18 cellular contexts compared by ENCODE assay signal in the genomic region with DNA sequence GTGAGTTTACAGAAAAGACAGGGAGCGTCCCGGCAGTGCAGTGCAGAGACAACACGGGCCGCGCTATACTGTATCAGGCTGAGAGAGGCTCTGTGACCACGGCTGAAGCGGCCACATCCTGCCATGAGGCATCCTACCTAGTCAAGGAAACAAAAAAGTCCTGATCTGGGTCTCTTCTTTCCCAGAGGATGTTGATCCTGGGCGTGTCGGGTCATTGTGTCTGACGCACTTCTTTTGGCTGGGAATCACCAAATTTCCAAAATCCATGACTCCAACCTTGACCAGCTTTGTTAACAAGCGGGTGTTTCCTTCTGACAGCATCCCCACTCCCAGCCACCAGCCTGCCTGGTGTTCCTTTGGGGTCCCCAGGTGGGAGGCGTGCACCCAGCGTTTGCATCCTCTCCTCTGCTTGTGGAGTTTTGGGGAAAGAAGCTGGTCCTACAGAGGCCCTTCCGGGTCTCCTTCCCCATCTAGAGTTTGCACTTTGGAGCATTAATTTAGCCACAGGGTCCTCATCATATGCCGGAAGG.
DNase-seq lines count a peak whose midpoint lies in the region; ATAC-seq and TF ChIP-seq lines count a peak whose summit lies in the region.
"Had no signal": no experiment of that assay in that cellular context is flagged by ENCODE, and none has a peak within 500 bp of the region (broad histone marks: within the 10 kb centered on the region; RNA-seq: fewer than 3 reads in every experiment).

No MANE protein-coding gene starts in this region.

- H3K36me3 Mint-ChIP-seq in mesothelial cell of epicardium: no peaks in the 10 kb centered on the region
- no peaks in the 10 kb centered on the region for H3K36me3 Mint-ChIP-seq in type B pancreatic cell
- no peaks in the 10 kb centered on the region for H3K36me3 Mint-ChIP-seq in stimulated activated effector memory CD8-positive, alpha-beta T cell treated with anti-CD3 and anti-CD28 coated beads, Interleukin-12 subunit alpha, Interleukin-12 subunit beta, amount 100 ng/mL, for 72 hours

- no peak for TF ChIP-seq CTCF in RWPE2 (IDR thresholded peaks at IDR 0.05; ENCODE audit: poor library complexity, severe bottlenecking)
- TF ChIP-seq CTCF in mesothelial cell of epicardium (IDR thresholded peaks at IDR 0.05; ENCODE audit: unreplicated experiment): no peak
- TF ChIP-seq CTCF in tibial artery (IDR thresholded peaks at IDR 0.05): no peak
- no peak for TF ChIP-seq CTCF in type B pancreatic cell (conservative IDR thresholded peaks at IDR 0.05)

- H3K4me3 Mint-ChIP-seq in mesothelial cell of epicardium: no peak overlapping the region
- H3K4me3 Mint-ChIP-seq in type B pancreatic cell: no peak overlapping the region
- no peak overlapping the region for H3K4me3 Mint-ChIP-seq in stimulated activated effector memory CD8-positive, alpha-beta T cell treated with anti-CD3 and anti-CD28 coated beads, Interleukin-12 subunit alpha, Interleukin-12 subunit beta, amount 100 ng/mL, for 72 hours

- H3K27me3 Mint-ChIP-seq in mesothelial cell of epicardium (ENCODE audit: low read depth): no peaks in the 10 kb centered on the region
- H3K27me3 Mint-ChIP-seq in type B pancreatic cell: no peaks in the 10 kb centered on the region

- intact Hi-C loops in tibial artery (cut with DNase I; ENCODE audit: low total_unique reads): no loop called here

- H3K27ac ChIP-seq in RWPE2 (ENCODE audit: poor library complexity, severe bottlenecking) (no peak overlapping the region), tibial artery (peak overlapping the region; percentile 60 to 64)

- H3K36me3 ChIP-seq in RWPE2 (ENCODE audit: low read depth) (no peaks in the 10 kb centered on the region), tibial artery (no peaks in the 10 kb centered on the region)

- H3K27ac Mint-ChIP-seq in mesothelial cell of epicardium (peak overlapping the region; percentile 86), type B pancreatic cell (no peak overlapping the region)
- H3K27ac Mint-ChIP-seq in stimulated activated effector memory CD8-positive, alpha-beta T cell treated with anti-CD3 and anti-CD28 coated beads, Interleukin-12 subunit alpha, Interleukin-12 subunit beta, amount 100 ng/mL, for 72 hours: no peak overlapping the region

- H3K4me3 ChIP-seq in RWPE2 (ENCODE audit: severe bottlenecking): no peak overlapping the region
- no peak overlapping the region for H3K4me3 ChIP-seq in tibial artery

- H3K9me3 ChIP-seq in RWPE2 (ENCODE audit: severe bottlenecking) (no peaks in the 10 kb centered on the region), tibial artery (no peaks in the 10 kb centered on the region)

- DNase-seq in RWPE2 (ENCODE audit: low spot score): no peak
- no peak for DNase-seq in mesothelial cell of epicardium (ENCODE audit: low spot score in 2 of 2, unreplicated experiment in 2 of 2)
- DNase-seq in tibial artery: peak in 1 of 2 donors; percentile 20
- no peak for DNase-seq in type B pancreatic cell (ENCODE audit: extremely low spot score, unreplicated experiment)
- DNase-seq in DMS53 treated with DMSO at 0.1 percent for 48 hours (lab: John Stamatoyannopoulos, UW; ENCODE audit: unreplicated experiment): no peak
- no peak for DNase-seq in stimulated activated effector memory CD8-positive, alpha-beta T cell treated with anti-CD3 and anti-CD28 coated beads, Interleukin-12 subunit alpha, Interleukin-12 subunit beta, amount 100 ng/mL, for 72 hours (ENCODE audit: low spot score in 2 of 2)
- DNase-seq: DMS153; Kasumi-1; midbrain; NCI-H1417 treated with DMSO at 0.1 percent for 48 hours; NCI-H226; nucleus accumbens; stimulated activated CD4-positive, alpha-beta T cell treated with anti-CD3 and anti-CD28 coated beads, Interleukin-12 subunit alpha, Interleukin-12 subunit beta, amount 100 ng/mL, for 4 hours; stimulated activated naive CD4-positive, alpha-beta T cell treated with Interleukin-2 at 50 U/mL for 16 hours; T-helper 2 cell had no signal

- peak; percentile 35; the same call in 1 of the 3 replicates for ATAC-seq in RWPE2 (ENCODE audit: low read depth)
- peak; percentile 45 for ATAC-seq in esophagus mucosa
- no peak for ATAC-seq in stimulated activated effector memory CD8-positive, alpha-beta T cell treated with anti-CD3 and anti-CD28 coated beads, Interleukin-12 subunit alpha, Interleukin-12 subunit beta, amount 100 ng/mL, for 72 hours
- no peak for ATAC-seq in HG03460 (IDR thresholded peaks at IDR 0.05; ENCODE audit: unreplicated experiment)
- ATAC-seq: activated CD4-positive, CD25-positive, alpha-beta regulatory T cell treated with anti-CD3 and anti-CD28 coated beads, Interleukin-2, amount 50 U/mL, for 24 hours had no signal

- H3K4me1 ChIP-seq in RWPE2 (ENCODE audit: insufficient read depth, poor library complexity, severe bottlenecking) (no peaks in the 10 kb centered on the region), tibial artery (peaks cover 0 to 18% (median 11%) of the 10 kb centered on the region in 4 donors)

- H3K4me1 Mint-ChIP-seq in mesothelial cell of epicardium (peaks cover 38% of the 10 kb centered on the region), type B pancreatic cell (ENCODE audit: unreplicated experiment) (peaks cover 14% of the 10 kb centered on the region)
- no peaks in the 10 kb centered on the region for H3K4me1 Mint-ChIP-seq in stimulated activated effector memory CD8-positive, alpha-beta T cell treated with anti-CD3 and anti-CD28 coated beads, Interleukin-12 subunit alpha, Interleukin-12 subunit beta, amount 100 ng/mL, for 72 hours

- no peaks in the 10 kb centered on the region for H3K9me3 Mint-ChIP-seq in mesothelial cell of epicardium
- H3K9me3 Mint-ChIP-seq in type B pancreatic cell: no peaks in the 10 kb centered on the region
- H3K9me3 Mint-ChIP-seq in stimulated activated effector memory CD8-positive, alpha-beta T cell treated with anti-CD3 and anti-CD28 coated beads, Interleukin-12 subunit alpha, Interleukin-12 subunit beta, amount 100 ng/mL, for 72 hours: no peaks in the 10 kb centered on the region

- H3K27me3 ChIP-seq in RWPE2 (ENCODE audit: insufficient read depth, poor library complexity, severe bottlenecking) (no peaks in the 10 kb centered on the region), tibial artery (no peaks in the 10 kb centered on the region)

Comparison
In these comparisons a context has a peak if more than half of its experiments do, and no peak if none do; other contexts are left out.
1. ATAC-seq: peak in RWPE2 (single experiment) and esophagus mucosa (single experiment); none in stimulated activated effector memory CD8-positive, alpha-beta T cell treated with anti-CD3 and anti-CD28 coated beads, Interleukin-12 subunit alpha, Interleukin-12 subunit beta, amount 100 ng/mL, for 72 hours (single experiment) and HG03460 (single experiment).